In the genomic region with DNA sequence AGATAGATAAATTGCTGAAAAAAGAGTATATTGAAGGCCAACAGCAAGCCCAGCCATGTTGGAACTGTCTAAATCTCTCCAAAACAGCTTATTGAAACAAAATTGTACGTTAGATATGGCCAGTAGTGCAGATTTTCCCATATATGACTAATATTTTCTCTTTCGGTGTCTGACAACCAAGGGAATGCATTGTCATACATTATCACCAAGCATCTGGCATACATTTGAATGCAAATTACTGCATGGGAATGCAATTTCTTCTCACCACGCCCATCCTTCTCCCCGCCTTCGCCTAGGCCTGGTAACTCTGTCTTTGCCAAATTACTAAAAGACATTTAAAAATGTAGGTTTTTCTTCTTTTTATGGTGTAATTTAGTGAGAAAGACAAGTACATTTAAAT, we compare ENCODE assay signal across 16 cellular contexts.
"Had no signal": no experiment of that assay in that cellular context is flagged by ENCODE, and none has a peak within 500 bp of the region (broad histone marks: within the 10 kb centered on the region; RNA-seq: fewer than 3 reads in every experiment).

No MANE protein-coding gene starts in this region.

- H3K4me3 ChIP-seq: esophagus squamous epithelium, lung, thyroid gland, vagina had no signal

- H3K27me3 ChIP-seq: thyroid gland, vagina had no signal

- H2AFZ ChIP-seq: parathyroid adenoma had no signal

- DNase-seq: activated CD4-positive, alpha-beta T cell treated with anti-CD3 and anti-CD28 coated beads for 1 hour; activated CD4-positive, alpha-beta T cell treated with anti-CD3 and anti-CD28 coated beads, Interleukin-2, amount 50 U/mL, for 48 hours; activated CD8-positive, alpha-beta memory T cell treated with anti-CD3 and anti-CD28 coated beads, Interleukin-2, amount 10 ng/mL, durations not matched to agents 7 days and 5 days; activated effector memory CD4-positive, alpha-beta T cell treated with Interleukin-2 at 50 U/mL for 16 hours; activated T-cell treated with anti-CD3 and anti-CD28 coated beads, Interleukin-2, amount 50 U/mL, for 24 hours; esophagus squamous epithelium; glutamatergic neuron; immature natural killer cell; left cardiac atrium; midbrain; naive B cell; T1000; thyroid gland had no signal

- H3K27ac ChIP-seq: esophagus squamous epithelium, parathyroid adenoma, thyroid gland, vagina had no signal

- H3K9me3 ChIP-seq: esophagus squamous epithelium, thyroid gland, vagina had no signal

- H3K9ac ChIP-seq: parathyroid adenoma had no signal

- H3K4me1 ChIP-seq: parathyroid adenoma, vagina had no signal

- H3K36me3 ChIP-seq: esophagus squamous epithelium, thyroid gland, vagina had no signal

- H3K79me2 ChIP-seq: parathyroid adenoma had no signal
